30 cellular contexts compared by ENCODE assay signal in genomic region chr6:109024368-109024767, GRCh38.
DNase-seq lines count a peak whose midpoint lies in the region; ATAC-seq and TF ChIP-seq lines count a peak whose summit lies in the region.
"Had no signal": no experiment of that assay in that cellular context is flagged by ENCODE, and none has a peak within 500 bp of the region (broad histone marks: within the 10 kb centered on the region; RNA-seq: fewer than 3 reads in every experiment).

No MANE protein-coding gene starts in this region.

- no peak overlapping the region for H3K4ac ChIP-seq in H9 (ENCODE audit: low read depth, low read length)

- no peak overlapping the region for H3K27ac ChIP-seq in OCI-LY7 (ENCODE audit: low read depth, low read length, poor library complexity, severe bottlenecking)
- H3K27ac ChIP-seq in brain microvascular endothelial cell: no peak overlapping the region
- H3K27ac ChIP-seq in H9 (ENCODE audit: insufficient read length, low read depth, low read length): no peak overlapping the region
- H3K27ac ChIP-seq: cardiac muscle cell, foreskin keratinocyte, skin epidermis, upper lobe of right lung had no signal

- H3K79me1 ChIP-seq in H9 (ENCODE audit: insufficient read depth, low read depth, low read length, poor library complexity, severe bottlenecking): no peaks in the 10 kb centered on the region

- H3K9me3 ChIP-seq in OCI-LY7 (ENCODE audit: low read length) (no peaks in the 10 kb centered on the region), H9 (ENCODE audit: control insufficient read depth, low read depth, low read length) (no peaks in the 10 kb centered on the region)
- H3K9me3 ChIP-seq: upper lobe of right lung had no signal

- H3K27me3 Mint-ChIP-seq in natural killer cell (ENCODE audit: low read depth in 2 of 2): no peaks in the 10 kb centered on the region
- no peaks in the 10 kb centered on the region for H3K27me3 Mint-ChIP-seq in natural killer cell treated with Interleukin-12 subunit alpha and Interleukin-12 subunit beta and Interleukin-15 and Interleukin-18, amount 100 ng/mL, for 72 hours
- H3K27me3 Mint-ChIP-seq in central memory CD8-positive, alpha-beta T cell: no peaks in the 10 kb centered on the region
- no peaks in the 10 kb centered on the region for H3K27me3 Mint-ChIP-seq in naive thymus-derived CD8-positive, alpha-beta T cell
- H3K27me3 Mint-ChIP-seq in H9 (ENCODE audit: low read depth): no peaks in the 10 kb centered on the region
- H3K27me3 Mint-ChIP-seq: activated CD4-positive, alpha-beta memory T cell treated with anti-CD3 and anti-CD28 coated beads for 36 hours; activated naive CD8-positive, alpha-beta T cell treated with anti-CD3 and anti-CD28 coated beads for 36 hours; IgD-negative memory B cell; stimulated activated naive B cell treated with anti-CD40 and anti-IgM and Interleukin-4, amounts not matched to agents 10 μg/mL and 1 μg/mL and 100 μg/mL, for 72 hours had no signal

- H3K4me3 Mint-ChIP-seq in natural killer cell (peak overlapping the region; percentile 46), H9 (no peak overlapping the region)
- no peak overlapping the region for H3K4me3 Mint-ChIP-seq in natural killer cell treated with Interleukin-12 subunit alpha and Interleukin-12 subunit beta and Interleukin-15 and Interleukin-18, amount 100 ng/mL, for 72 hours
- peak overlapping the region; percentile 42 for H3K4me3 Mint-ChIP-seq in central memory CD8-positive, alpha-beta T cell
- H3K4me3 Mint-ChIP-seq in naive thymus-derived CD8-positive, alpha-beta T cell: no peak overlapping the region
- H3K4me3 Mint-ChIP-seq: activated CD4-positive, alpha-beta memory T cell treated with anti-CD3 and anti-CD28 coated beads for 36 hours; activated naive CD8-positive, alpha-beta T cell treated with anti-CD3 and anti-CD28 coated beads for 36 hours; CD14-positive monocyte; IgD-negative memory B cell; mesothelial cell of epicardium; stimulated activated naive B cell treated with anti-CD40 and anti-IgM and Interleukin-4, amounts not matched to agents 10 μg/mL and 1 μg/mL and 100 μg/mL, for 72 hours had no signal

- WGBS in H9 (ENCODE audit: extremely low coverage, insufficient read length, low lambda C conversion rate): no CpG with 5 or more reads among the region's 2 CpGs

- no peak overlapping the region for H2AFZ ChIP-seq in OCI-LY7 (ENCODE audit: low read length)
- no peak overlapping the region for H2AFZ ChIP-seq in H9 (ENCODE audit: low read length)

- no peak overlapping the region for H2AK5ac ChIP-seq in H9 (ENCODE audit: insufficient read length, low read length)

- H2BK120ac ChIP-seq in H9 (ENCODE audit: low read depth, low read length, poor library complexity, severe bottlenecking): no peak overlapping the region

- no peak overlapping the region for H3K56ac ChIP-seq in H9 (ENCODE audit: insufficient read length, low read depth, low read length)

- no peaks in the 10 kb centered on the region for H4K20me1 ChIP-seq in OCI-LY7 (ENCODE audit: insufficient read depth, low read length)
- H4K20me1 ChIP-seq in H9 (ENCODE audit: control insufficient read depth, insufficient read depth, insufficient read length): no peaks in the 10 kb centered on the region

- BruUV-seq in OCI-LY7 (replicated peaks; lab: Mats Ljungman, UMichigan): no TSS peak

- DNase-seq in natural killer cell (no peak), OCI-LY7 (ENCODE audit: low spot score) (no peak), brain microvascular endothelial cell (no peak), H9 (no peak)
- DNase-seq in natural killer cell treated with Interleukin-12 subunit alpha and Interleukin-12 subunit beta and Interleukin-15 and Interleukin-18, amount 100 ng/mL, for 72 hours (ENCODE audit: low spot score): no peak
- no peak for DNase-seq in central memory CD8-positive, alpha-beta T cell (ENCODE audit: low spot score in 2 of 2)
- DNase-seq in naive thymus-derived CD8-positive, alpha-beta T cell: no peak
- DNase-seq: activated CD4-positive, alpha-beta memory T cell treated with anti-CD3 and anti-CD28 coated beads for 36 hours; activated CD4-positive, CD25-positive, alpha-beta regulatory T cell treated with anti-CD3 and anti-CD28 coated beads, Interleukin-2, amount 50 U/mL, for 72 hours; activated CD8-positive, alpha-beta memory T cell treated with anti-CD3 and anti-CD28 coated beads, Interleukin-2, amount 50 U/mL, for 48 hours; activated naive CD8-positive, alpha-beta T cell treated with anti-CD3 and anti-CD28 coated beads for 36 hours; aorta; cortex of kidney; effector memory CD4-positive, alpha-beta T cell; kidney glomerular epithelial cell; NCI-H1930; NK-92 treated with Interleukin-12 subunit alpha and Interleukin-12 subunit beta, amount 100 ng/mL, for 24 hours; nucleus accumbens; PC-3; stimulated activated naive B cell treated with anti-CD40 and anti-IgM and Interleukin-4, amounts not matched to agents 10 μg/mL and 1 μg/mL and 100 μg/mL, for 72 hours; substantia nigra; upper lobe of right lung had no signal

- H3K9me3 Mint-ChIP-seq in natural killer cell (no peaks in the 10 kb centered on the region), H9 (no peaks in the 10 kb centered on the region)
- H3K9me3 Mint-ChIP-seq in natural killer cell treated with Interleukin-12 subunit alpha and Interleukin-12 subunit beta and Interleukin-15 and Interleukin-18, amount 100 ng/mL, for 72 hours: no peaks in the 10 kb centered on the region
- H3K9me3 Mint-ChIP-seq in central memory CD8-positive, alpha-beta T cell: no peaks in the 10 kb centered on the region
- no peaks in the 10 kb centered on the region for H3K9me3 Mint-ChIP-seq in naive thymus-derived CD8-positive, alpha-beta T cell
- H3K9me3 Mint-ChIP-seq: activated CD4-positive, alpha-beta memory T cell treated with anti-CD3 and anti-CD28 coated beads for 36 hours; activated T-helper 2 cell treated with anti-CD3 and anti-CD28 coated beads, Interferon-gamma antibody, Interleukin-2, Interleukin-4, amounts not matched to agents 10 μg/mL and 5 μg/mL and 100 μg/mL, durations not matched to agents 14 hours and 24 hours and 36 hours; stimulated activated naive B cell treated with anti-CD40 and anti-IgM and Interleukin-4, amounts not matched to agents 10 μg/mL and 1 μg/mL and 100 μg/mL, for 72 hours had no signal

- H3K27ac Mint-ChIP-seq in natural killer cell (peak overlapping the region; percentile 78 to 87), H9 (no peak overlapping the region)
- H3K27ac Mint-ChIP-seq in natural killer cell treated with Interleukin-12 subunit alpha and Interleukin-12 subunit beta and Interleukin-15 and Interleukin-18, amount 100 ng/mL, for 72 hours: peak overlapping the region in 1 of 2 donors; percentile 89
- peak overlapping the region; percentile 23 for H3K27ac Mint-ChIP-seq in central memory CD8-positive, alpha-beta T cell (ENCODE audit: low read depth)
- peak overlapping the region in 7 of 10 donors; percentile 18 to 73 (median 41) for H3K27ac Mint-ChIP-seq in naive thymus-derived CD8-positive, alpha-beta T cell
- H3K27ac Mint-ChIP-seq: activated CD4-positive, alpha-beta memory T cell treated with anti-CD3 and anti-CD28 coated beads for 36 hours; activated T-helper 2 cell treated with anti-CD3 and anti-CD28 coated beads, Interferon-gamma antibody, Interleukin-2, Interleukin-4, amounts not matched to agents 10 μg/mL and 5 μg/mL and 100 μg/mL, durations not matched to agents 14 hours and 24 hours and 36 hours; CD14-positive monocyte; IgD-negative memory B cell; mesothelial cell of epicardium; stimulated activated naive B cell treated with anti-CD40 and anti-IgM and Interleukin-4, amounts not matched to agents 10 μg/mL and 1 μg/mL and 100 μg/mL, for 72 hours had no signal

- H3K36me3 ChIP-seq in OCI-LY7 (ENCODE audit: insufficient read depth, low read length): no peaks in the 10 kb centered on the region
- no peaks in the 10 kb centered on the region for H3K36me3 ChIP-seq in brain microvascular endothelial cell (replicated peaks)
- H3K36me3 ChIP-seq: cardiac muscle cell, upper lobe of right lung had no signal

- H3K4me2 ChIP-seq in OCI-LY7 (ENCODE audit: low read length): no peak overlapping the region
- H3K4me2 ChIP-seq in H9 (ENCODE audit: insufficient read depth, insufficient read length, low read length): no peak overlapping the region

- no peak overlapping the region for H2BK12ac ChIP-seq in H9 (ENCODE audit: insufficient read length, low read depth, low read length)

- H4K5ac ChIP-seq in H9 (ENCODE audit: insufficient read length, low read depth, low read length): no peak overlapping the region

- H2BK15ac ChIP-seq in H9 (ENCODE audit: low read depth, low read length): no peak overlapping the region

- H3K36me3 Mint-ChIP-seq in natural killer cell (no peaks in the 10 kb centered on the region), H9 (ENCODE audit: insufficient read depth in 1 of 3, low read depth in 3 of 3) (no peaks in the 10 kb centered on the region)
- H3K36me3 Mint-ChIP-seq in natural killer cell treated with Interleukin-12 subunit alpha and Interleukin-12 subunit beta and Interleukin-15 and Interleukin-18, amount 100 ng/mL, for 72 hours: no peaks in the 10 kb centered on the region
- peaks cover under 1% of the 10 kb centered on the region for H3K36me3 Mint-ChIP-seq in central memory CD8-positive, alpha-beta T cell (ENCODE audit: insufficient read depth)
- peaks cover 0 to 3% (median 0%) of the 10 kb centered on the region in 3 donors for H3K36me3 Mint-ChIP-seq in naive thymus-derived CD8-positive, alpha-beta T cell
- H3K36me3 Mint-ChIP-seq: stimulated activated naive B cell treated with anti-CD40 and anti-IgM and Interleukin-4, amounts not matched to agents 10 μg/mL and 1 μg/mL and 100 μg/mL, for 72 hours had no signal

- H3K27me3 ChIP-seq in brain microvascular endothelial cell (replicated peaks): no peaks in the 10 kb centered on the region
- H3K27me3 ChIP-seq in H9 (ENCODE audit: insufficient read depth, low read length): no peaks in the 10 kb centered on the region
- H3K27me3 ChIP-seq: cardiac muscle cell, foreskin keratinocyte, upper lobe of right lung had no signal

- H3K79me2 ChIP-seq in OCI-LY7 (ENCODE audit: insufficient read depth, low read depth, low read length) (no peaks in the 10 kb centered on the region), H9 (ENCODE audit: insufficient read depth, low read length) (no peaks in the 10 kb centered on the region)

- H3K23me2 ChIP-seq in H9 (ENCODE audit: insufficient read length, low read depth, low read length, poor library complexity, severe bottlenecking): no peaks in the 10 kb centered on the region

- H3K18ac ChIP-seq in H9 (ENCODE audit: insufficient read length, low read depth, low read length): no peak overlapping the region

- H3K4me1 Mint-ChIP-seq in natural killer cell (peaks cover 29 to 41% of the 10 kb centered on the region in 2 donors), H9 (peaks cover 8 to 10% of the 10 kb centered on the region in 2 experiments)
- peaks cover 14 to 21% of the 10 kb centered on the region in 2 donors for H3K4me1 Mint-ChIP-seq in natural killer cell treated with Interleukin-12 subunit alpha and Interleukin-12 subunit beta and Interleukin-15 and Interleukin-18, amount 100 ng/mL, for 72 hours (ENCODE audit: low read depth in 2 of 2)
- H3K4me1 Mint-ChIP-seq in central memory CD8-positive, alpha-beta T cell: peaks cover 30% of the 10 kb centered on the region
- peaks cover 8 to 55% (median 42%) of the 10 kb centered on the region in 4 donors for H3K4me1 Mint-ChIP-seq in naive thymus-derived CD8-positive, alpha-beta T cell

- H4K8ac ChIP-seq in H9 (replicated peaks; ENCODE audit: insufficient read length, low read depth, low read length): no peak overlapping the region

- no peak overlapping the region for H4K91ac ChIP-seq in H9 (ENCODE audit: insufficient read length, low read depth, low read length)

- in situ Hi-C loops in brain microvascular endothelial cell (cut with HindIII; ENCODE audit: low pct_ligation_motif_present, low sequenced_read_pairs): no loop called here

- CTCF ChIA-PET in OCI-LY7 (lab: Charles Lee; ENCODE audit: unreplicated experiment): no interaction called here

- no peak overlapping the region for H3K4me3 ChIP-seq in OCI-LY7 (ENCODE audit: low read depth, low read length, poor library complexity, severe bottlenecking)
- H3K4me3 ChIP-seq in brain microvascular endothelial cell (ENCODE audit: low read depth, low read length): no peak overlapping the region
- H3K4me3 ChIP-seq: cardiac muscle cell, skin epidermis, upper lobe of right lung had no signal

- POLR2A ChIA-PET in naive thymus-derived CD8-positive, alpha-beta T cell (lab: Charles Lee): interaction anchor here (0.7 kb wide), 1 partner anchor 238 kb away, joined by 3 read pairs; no protein-coding TSS in a partner anchor
- POLR2A ChIA-PET in OCI-LY7 (lab: Charles Lee): no interaction called here

- no peak overlapping the region for H3T11ph ChIP-seq in H9 (ENCODE audit: low read length)

- no peak overlapping the region for H3K9ac ChIP-seq in H9 (ENCODE audit: extremely low read depth, insufficient read length, low read length)

- no peak overlapping the region for H3K14ac ChIP-seq in H9 (ENCODE audit: insufficient read depth, low read length)

- H3K4me1 ChIP-seq in OCI-LY7 (ENCODE audit: insufficient read depth, low read length, poor library complexity, severe bottlenecking) (peaks cover 4% of the 10 kb centered on the region), H9 (ENCODE audit: insufficient read depth, low read length) (no peaks in the 10 kb centered on the region)
- H3K4me1 ChIP-seq: foreskin keratinocyte, upper lobe of right lung had no signal

- no peak overlapping the region for H2BK20ac ChIP-seq in H9 (ENCODE audit: low read depth, low read length, poor library complexity, severe bottlenecking)

- no peaks in the 10 kb centered on the region for H3K9me2 ChIP-seq in OCI-LY7 (ENCODE audit: insufficient read depth, low read length)

- intact Hi-C loops in natural killer cell (cut with micrococcal nuclease) (no loop called here), OCI-LY7 (cut with micrococcal nuclease; ENCODE audit: unreplicated experiment) (no loop called here)

- H3K23ac ChIP-seq in H9 (ENCODE audit: insufficient read length, low read depth, low read length): no peak overlapping the region

- H2BK5ac ChIP-seq in H9 (ENCODE audit: insufficient read length, low read length): no peak overlapping the region

- ATAC-seq in natural killer cell: no peak
- no peak for ATAC-seq in natural killer cell treated with Interleukin-12 subunit alpha and Interleukin-12 subunit beta and Interleukin-15 and Interleukin-18, amount 100 ng/mL, for 72 hours
- no peak for ATAC-seq in central memory CD8-positive, alpha-beta T cell (replicated peaks; ENCODE audit: extremely low read depth, poor library complexity, severe bottlenecking)
- ATAC-seq in naive thymus-derived CD8-positive, alpha-beta T cell: no peak
- no peak for ATAC-seq in GM18868 (IDR thresholded peaks at IDR 0.05; ENCODE audit: unreplicated experiment)
- ATAC-seq: foreskin keratinocyte; PC-3; stimulated activated naive B cell treated with anti-CD40 and anti-IgM and Interleukin-4, amounts not matched to agents 10 μg/mL and 1 μg/mL and 100 μg/mL, for 72 hours; upper lobe of right lung had no signal

- TF ChIP-seq CTCF in natural killer cell (IDR thresholded peaks at IDR 0.05) (no peak), OCI-LY7 (conservative IDR thresholded peaks at IDR 0.05; ENCODE audit: low read length) (no peak), brain microvascular endothelial cell (IDR thresholded peaks at IDR 0.05; ENCODE audit: low read depth, low read length, missing control alignments) (no peak), H9 (conservative IDR thresholded peaks at IDR 0.05) (no peak)

Comparison
In these comparisons a context has a peak if more than half of its experiments do, and no peak if none do; other contexts are left out.
1. H3K4me3 Mint-ChIP-seq: peak in natural killer cell (single experiment) and central memory CD8-positive, alpha-beta T cell (single experiment); none in natural killer cell treated with Interleukin-12 subunit alpha and Interleukin-12 subunit beta and Interleukin-15 and Interleukin-18, amount 100 ng/mL, for 72 hours (single experiment), naive thymus-derived CD8-positive, alpha-beta T cell (0 of 10) and H9 (0 of 2).
2. H3K27ac Mint-ChIP-seq: peak in natural killer cell (2 of 2), central memory CD8-positive, alpha-beta T cell (single experiment) and naive thymus-derived CD8-positive, alpha-beta T cell (7 of 10); none in H9 (0 of 3).